ENCODE assay signal across 1 cellular context in the genomic region with DNA sequence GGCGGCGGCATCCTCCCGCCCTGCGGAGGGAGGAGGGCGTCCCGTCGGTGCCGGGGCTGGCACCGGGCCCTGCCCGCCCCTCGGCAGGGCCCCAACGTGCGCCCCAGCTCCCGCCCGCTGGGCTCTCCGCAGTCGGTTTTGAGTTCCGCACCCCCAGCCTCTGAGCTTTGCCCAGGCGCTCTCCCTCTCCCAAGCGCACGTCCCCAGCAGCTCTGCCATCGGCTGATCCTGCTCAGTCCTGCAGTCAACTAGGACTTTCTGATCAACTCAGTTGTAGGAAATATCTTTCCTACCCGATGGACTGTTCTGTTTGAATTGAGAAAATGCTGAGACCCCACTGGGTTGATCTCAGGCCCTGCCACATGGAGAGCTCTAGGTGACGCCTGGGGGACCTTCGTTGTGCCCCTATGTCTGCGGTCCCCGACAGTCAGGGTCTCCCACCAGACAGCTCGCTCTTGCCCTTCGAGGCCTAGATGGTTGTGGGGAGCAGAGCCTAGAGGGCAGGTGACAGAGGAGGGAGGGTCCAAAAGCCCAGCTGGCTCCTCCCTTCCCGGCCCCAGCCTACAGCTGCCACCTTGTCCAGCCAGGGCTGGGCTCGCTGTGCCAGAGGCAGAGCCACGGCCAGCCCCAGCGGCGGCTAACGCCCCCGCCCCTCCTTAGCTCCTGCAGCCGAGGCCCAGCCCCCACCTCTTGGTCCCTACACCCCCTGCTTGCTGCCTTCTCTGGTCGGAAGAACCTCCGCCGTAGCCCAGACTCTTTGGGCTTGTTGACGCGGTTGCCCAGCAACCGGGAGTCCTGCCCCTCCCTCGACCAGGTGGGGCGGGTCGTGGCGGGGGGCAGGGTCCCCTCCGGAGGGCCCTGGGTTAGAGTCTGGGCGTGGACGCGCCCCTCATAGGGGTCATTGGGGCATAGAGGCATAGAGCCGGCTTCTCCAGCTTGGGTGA.
TF ChIP-seq lines count a peak whose summit lies in the region.

A gene with protein sequence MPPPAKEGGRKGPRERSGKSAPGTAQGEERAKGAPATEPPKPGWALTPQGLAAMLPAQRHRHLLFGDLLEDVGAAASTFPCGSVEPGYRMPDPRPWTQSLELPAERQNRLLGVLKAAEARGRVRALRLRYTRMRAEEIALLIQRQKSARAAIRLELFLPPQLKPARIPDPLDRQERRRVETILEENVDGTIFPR (minus strand): TSS at position 190 of the 944 bp plus-strand sequence. CDS start 179 bp downstream, at position 11.

TF ChIP-seq in HepG2, 621 proteins besides CTCF, POLR2A, EP300 and RAD21 (continued from another document):
- TF ChIP-seq, protein P1, sequence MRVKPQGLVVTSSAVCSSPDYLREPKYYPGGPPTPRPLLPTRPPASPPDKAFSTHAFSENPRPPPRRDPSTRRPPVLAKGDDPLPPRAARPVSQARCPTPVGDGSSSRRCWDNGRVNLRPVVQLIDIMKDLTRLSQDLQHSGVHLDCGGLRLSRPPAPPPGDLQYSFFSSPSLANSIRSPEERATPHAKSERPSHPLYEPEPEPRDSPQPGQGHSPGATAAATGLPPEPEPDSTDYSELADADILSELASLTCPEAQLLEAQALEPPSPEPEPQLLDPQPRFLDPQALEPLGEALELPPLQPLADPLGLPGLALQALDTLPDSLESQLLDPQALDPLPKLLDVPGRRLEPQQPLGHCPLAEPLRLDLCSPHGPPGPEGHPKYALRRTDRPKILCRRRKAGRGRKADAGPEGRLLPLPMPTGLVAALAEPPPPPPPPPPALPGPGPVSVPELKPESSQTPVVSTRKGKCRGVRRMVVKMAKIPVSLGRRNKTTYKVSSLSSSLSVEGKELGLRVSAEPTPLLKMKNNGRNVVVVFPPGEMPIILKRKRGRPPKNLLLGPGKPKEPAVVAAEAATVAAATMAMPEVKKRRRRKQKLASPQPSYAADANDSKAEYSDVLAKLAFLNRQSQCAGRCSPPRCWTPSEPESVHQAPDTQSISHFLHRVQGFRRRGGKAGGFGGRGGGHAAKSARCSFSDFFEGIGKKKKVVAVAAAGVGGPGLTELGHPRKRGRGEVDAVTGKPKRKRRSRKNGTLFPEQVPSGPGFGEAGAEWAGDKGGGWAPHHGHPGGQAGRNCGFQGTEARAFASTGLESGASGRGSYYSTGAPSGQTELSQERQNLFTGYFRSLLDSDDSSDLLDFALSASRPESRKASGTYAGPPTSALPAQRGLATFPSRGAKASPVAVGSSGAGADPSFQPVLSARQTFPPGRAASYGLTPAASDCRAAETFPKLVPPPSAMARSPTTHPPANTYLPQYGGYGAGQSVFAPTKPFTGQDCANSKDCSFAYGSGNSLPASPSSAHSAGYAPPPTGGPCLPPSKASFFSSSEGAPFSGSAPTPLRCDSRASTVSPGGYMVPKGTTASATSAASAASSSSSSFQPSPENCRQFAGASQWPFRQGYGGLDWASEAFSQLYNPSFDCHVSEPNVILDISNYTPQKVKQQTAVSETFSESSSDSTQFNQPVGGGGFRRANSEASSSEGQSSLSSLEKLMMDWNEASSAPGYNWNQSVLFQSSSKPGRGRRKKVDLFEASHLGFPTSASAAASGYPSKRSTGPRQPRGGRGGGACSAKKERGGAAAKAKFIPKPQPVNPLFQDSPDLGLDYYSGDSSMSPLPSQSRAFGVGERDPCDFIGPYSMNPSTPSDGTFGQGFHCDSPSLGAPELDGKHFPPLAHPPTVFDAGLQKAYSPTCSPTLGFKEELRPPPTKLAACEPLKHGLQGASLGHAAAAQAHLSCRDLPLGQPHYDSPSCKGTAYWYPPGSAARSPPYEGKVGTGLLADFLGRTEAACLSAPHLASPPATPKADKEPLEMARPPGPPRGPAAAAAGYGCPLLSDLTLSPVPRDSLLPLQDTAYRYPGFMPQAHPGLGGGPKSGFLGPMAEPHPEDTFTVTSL (CRISPR knock-in tag; IDR thresholded peaks at IDR 0.05; ENCODE audit: borderline replicate concordance): no peak
- TF ChIP-seq ZNF883 (CRISPR knock-in tag; IDR thresholded peaks at IDR 0.05; ENCODE audit: not compliant biosample characterization) (peak; percentile 21), SRSF1 (optimal IDR thresholded peaks at IDR 0.05; ENCODE audit: low read depth, low read length) (peak; percentile 51), NKX3-1 (CRISPR knock-in tag; IDR thresholded peaks at IDR 0.05) (no peak), NFE2 (CRISPR knock-in tag; IDR thresholded peaks at IDR 0.05) (no peak), NONO (IDR thresholded peaks at IDR 0.05) (no peak), NONO (CRISPR knock-in tag; conservative IDR thresholded peaks at IDR 0.05) (no peak), ZNF552 (CRISPR knock-in tag; IDR thresholded peaks at IDR 0.05; ENCODE audit: borderline replicate concordance) (peak; percentile 53; the same call in 1 of the 2 replicates), TSC22D2 (CRISPR knock-in tag; IDR thresholded peaks at IDR 0.05; ENCODE audit: borderline replicate concordance) (0 out of 2 replicates have a peak, but pooled peaks have one; percentile 50), CREM (IDR thresholded peaks at IDR 0.05) (no peak), CREM (CRISPR knock-in tag; IDR thresholded peaks at IDR 0.05) (no peak), ZNF670 (CRISPR knock-in tag; IDR thresholded peaks at IDR 0.05; ENCODE audit: borderline replicate concordance) (0 out of 2 replicates have a peak, but pooled peaks have one; percentile 68), GPN1 (CRISPR knock-in tag; IDR thresholded peaks at IDR 0.05; ENCODE audit: borderline replicate concordance) (no peak), GTF3A (CRISPR knock-in tag; conservative IDR thresholded peaks at IDR 0.05) (no peak), XRCC5 (optimal IDR thresholded peaks at IDR 0.05; ENCODE audit: low read length) (peak; percentile 32), PCBP1 (IDR thresholded peaks at IDR 0.05; ENCODE audit: borderline replicate concordance, low read depth, low read length) (0 out of 2 replicates have a peak, but pooled peaks have one; percentile 84), GFI1 (CRISPR knock-in tag; IDR thresholded peaks at IDR 0.05; ENCODE audit: borderline replicate concordance) (no peak), MYC (CRISPR knock-in tag; IDR thresholded peaks at IDR 0.05; ENCODE audit: borderline replicate concordance) (0 out of 2 replicates have a peak, but pooled peaks have one; percentile 11), HOXA3 (CRISPR knock-in tag; IDR thresholded peaks at IDR 0.05) (no peak), ELF1 (CRISPR knock-in tag; IDR thresholded peaks at IDR 0.05) (no peak), ZFYVE20 (CRISPR knock-in tag; IDR thresholded peaks at IDR 0.05; ENCODE audit: borderline replicate concordance, low read depth) (0 out of 2 replicates have a peak, but pooled peaks have one; percentile 23), HNRNPL (IDR thresholded peaks at IDR 0.05; ENCODE audit: low read depth, low read length) (peak; percentile 20; the same call in 1 of the 2 replicates), EZH2 (conservative IDR thresholded peaks at IDR 0.05; ENCODE audit: low read depth, low read length) (peak; percentile 96), ZNF350 (CRISPR knock-in tag; IDR thresholded peaks at IDR 0.05; ENCODE audit: borderline replicate concordance, low read depth) (peak; percentile 12; the same call in 1 of the 2 replicates), EED (CRISPR knock-in tag; IDR thresholded peaks at IDR 0.05) (peak; percentile 43; the same call in 1 of the 2 replicates), NFRKB (IDR thresholded peaks at IDR 0.05) (no peak), ZNF83 (CRISPR knock-in tag; IDR thresholded peaks at IDR 0.05; ENCODE audit: borderline replicate concordance) (0 out of 2 replicates have a peak, but pooled peaks have one; percentile 59), ZNF788 (CRISPR knock-in tag; IDR thresholded peaks at IDR 0.05; ENCODE audit: borderline replicate concordance) (0 out of 2 replicates have a peak, but pooled peaks have one; percentile 23)
- TF ChIP-seq, protein P2, sequence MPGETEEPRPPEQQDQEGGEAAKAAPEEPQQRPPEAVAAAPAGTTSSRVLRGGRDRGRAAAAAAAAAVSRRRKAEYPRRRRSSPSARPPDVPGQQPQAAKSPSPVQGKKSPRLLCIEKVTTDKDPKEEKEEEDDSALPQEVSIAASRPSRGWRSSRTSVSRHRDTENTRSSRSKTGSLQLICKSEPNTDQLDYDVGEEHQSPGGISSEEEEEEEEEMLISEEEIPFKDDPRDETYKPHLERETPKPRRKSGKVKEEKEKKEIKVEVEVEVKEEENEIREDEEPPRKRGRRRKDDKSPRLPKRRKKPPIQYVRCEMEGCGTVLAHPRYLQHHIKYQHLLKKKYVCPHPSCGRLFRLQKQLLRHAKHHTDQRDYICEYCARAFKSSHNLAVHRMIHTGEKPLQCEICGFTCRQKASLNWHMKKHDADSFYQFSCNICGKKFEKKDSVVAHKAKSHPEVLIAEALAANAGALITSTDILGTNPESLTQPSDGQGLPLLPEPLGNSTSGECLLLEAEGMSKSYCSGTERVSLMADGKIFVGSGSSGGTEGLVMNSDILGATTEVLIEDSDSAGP (CRISPR knock-in tag; IDR thresholded peaks at IDR 0.05; ENCODE audit: borderline replicate concordance): no peak
- TF ChIP-seq, protein P3, sequence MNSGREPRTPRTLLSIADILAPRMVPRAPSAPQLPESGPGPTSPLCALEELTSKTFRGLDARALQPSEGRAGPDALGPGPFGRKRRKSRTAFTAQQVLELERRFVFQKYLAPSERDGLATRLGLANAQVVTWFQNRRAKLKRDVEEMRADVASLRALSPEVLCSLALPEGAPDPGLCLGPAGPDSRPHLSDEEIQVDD (CRISPR knock-in tag; IDR thresholded peaks at IDR 0.05; ENCODE audit: borderline replicate concordance): peak; percentile 19; the same call in 1 of the 2 replicates
- TF ChIP-seq, protein P4, sequence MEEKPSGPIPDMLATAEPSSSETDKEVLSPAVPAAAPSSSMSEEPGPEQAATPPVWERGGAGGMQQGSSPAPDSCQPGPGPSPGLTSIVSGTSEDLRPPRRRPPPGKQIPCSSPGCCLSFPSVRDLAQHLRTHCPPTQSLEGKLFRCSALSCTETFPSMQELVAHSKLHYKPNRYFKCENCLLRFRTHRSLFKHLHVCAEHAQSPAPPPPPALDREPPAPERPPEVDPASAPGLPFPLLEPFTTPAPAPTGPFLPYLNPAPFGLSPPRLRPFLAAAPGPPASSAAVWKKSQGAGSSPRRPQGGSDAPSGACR (CRISPR knock-in tag; IDR thresholded peaks at IDR 0.05): peak; percentile 4; the same call in 1 of the 2 replicates
- TF ChIP-seq, protein P5, sequence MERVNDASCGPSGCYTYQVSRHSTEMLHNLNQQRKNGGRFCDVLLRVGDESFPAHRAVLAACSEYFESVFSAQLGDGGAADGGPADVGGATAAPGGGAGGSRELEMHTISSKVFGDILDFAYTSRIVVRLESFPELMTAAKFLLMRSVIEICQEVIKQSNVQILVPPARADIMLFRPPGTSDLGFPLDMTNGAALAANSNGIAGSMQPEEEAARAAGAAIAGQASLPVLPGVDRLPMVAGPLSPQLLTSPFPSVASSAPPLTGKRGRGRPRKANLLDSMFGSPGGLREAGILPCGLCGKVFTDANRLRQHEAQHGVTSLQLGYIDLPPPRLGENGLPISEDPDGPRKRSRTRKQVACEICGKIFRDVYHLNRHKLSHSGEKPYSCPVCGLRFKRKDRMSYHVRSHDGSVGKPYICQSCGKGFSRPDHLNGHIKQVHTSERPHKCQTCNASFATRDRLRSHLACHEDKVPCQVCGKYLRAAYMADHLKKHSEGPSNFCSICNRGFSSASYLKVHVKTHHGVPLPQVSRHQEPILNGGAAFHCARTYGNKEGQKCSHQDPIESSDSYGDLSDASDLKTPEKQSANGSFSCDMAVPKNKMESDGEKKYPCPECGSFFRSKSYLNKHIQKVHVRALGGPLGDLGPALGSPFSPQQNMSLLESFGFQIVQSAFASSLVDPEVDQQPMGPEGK (CRISPR knock-in tag; IDR thresholded peaks at IDR 0.05): peak; percentile 5; the same call in 1 of the 2 replicates
